In genomic region chr1:151968791-151969399, GRCh38 we compare ENCODE assay signal across 22 cellular contexts. TPM values are rescaled to one million over a fixed set of nuclear protein-coding genes. Genes with fewer than 3 reads are reported as not detected.
DNase-seq lines count a peak whose midpoint lies in the region; ATAC-seq, FAIRE-seq and TF ChIP-seq lines count a peak whose summit lies in the region.
"Had no signal": no experiment of that assay in that cellular context is flagged by ENCODE, and none has a peak within 500 bp of the region (broad histone marks: within the 10 kb centered on the region; RNA-seq: fewer than 3 reads in every experiment).

No MANE protein-coding gene starts in this region.

- 0 out of 2 replicates have a peak overlapping the region, but pooled peaks have one; percentile 14 for H2BK15ac ChIP-seq in H1 (ENCODE audit: low read length)

- H2AK5ac ChIP-seq in H1 (ENCODE audit: low read depth, low read length) = no peak overlapping the region; the same call in 1 of the 2 replicates

- no peak for TF ChIP-seq EP300 in H1 (IDR thresholded peaks at IDR 0.05; ENCODE audit: borderline replicate concordance in 1 of 2, low read depth in 2 of 2, low read length in 2 of 2)

- H2AFZ ChIP-seq in H1 (ENCODE audit: low read length) = no peak overlapping the region

- no peak overlapping the region for H4K5ac ChIP-seq in H1 (ENCODE audit: insufficient read length, low read depth, low read length)

- TF ChIP-seq CTCF in MCF 10A (IDR thresholded peaks at IDR 0.05; ENCODE audit: unreplicated experiment) (peak; percentile 18), breast epithelium (IDR thresholded peaks at IDR 0.05) (no peak), Panc1 (IDR thresholded peaks at IDR 0.05) (peak; percentile 52), H1 (IDR thresholded peaks at IDR 0.05; ENCODE audit: control extremely low read depth in 1 of 3, insufficient read depth in 1 of 3, low read depth in 1 of 3, low read length in 3 of 3) (peak in 1 of 3 experiments; percentile 5; a peak in 1 of 4 replicates)

- H3K4me1 Mint-ChIP-seq in MCF 10A (ENCODE audit: insufficient read depth, unreplicated experiment) = peaks cover 37% of the 10 kb centered on the region

- in situ Hi-C loops in Panc1 (cut with HindIII; ENCODE audit: low pct_unique_long_range_greater_than_20kb, low sequenced_read_pairs) = no loop called here

- H3K36me3 Mint-ChIP-seq in MCF 10A (ENCODE audit: insufficient read depth, unreplicated experiment) = no peaks in the 10 kb centered on the region
- H3K36me3 Mint-ChIP-seq: activated CD8-positive, alpha-beta memory T cell treated with anti-CD3 and anti-CD28 coated beads, Interleukin-2, amount 10 ng/mL, durations not matched to agents 7 days and 5 days; activated naive CD8-positive, alpha-beta T cell treated with anti-CD3 and anti-CD28 coated beads, Interleukin-2, amount 10 ng/mL, durations not matched to agents 7 days and 5 days had no signal

- peak in 1 of 2 experiments; percentile 24; a peak in 2 of 4 replicates for TF ChIP-seq RAD21 in H1 (IDR thresholded peaks at IDR 0.05 in 1 of 2, conservative IDR thresholded peaks at IDR 0.05 in 1 of 2; ENCODE audit: low read depth in 2 of 2, low read length in 2 of 2)

- no peaks in the 10 kb centered on the region for H3K79me1 ChIP-seq in H1 (ENCODE audit: low read depth, low read length)

- H3K56ac ChIP-seq in H1 (replicated peaks; ENCODE audit: insufficient read length, low read depth, low read length) = no peak overlapping the region

- no peak overlapping the region; the same call in 1 of the 2 replicates for H2BK5ac ChIP-seq in H1 (ENCODE audit: low read depth, low read length)

- H3K18ac ChIP-seq in H1 (ENCODE audit: extremely low read depth, low read length) = peak overlapping the region; percentile 27; the same call in 1 of the 2 replicates

- H4K20me1 ChIP-seq in H1 (replicated peaks in 1 of 2; ENCODE audit: control insufficient read depth in 1 of 2, insufficient read depth in 2 of 2, low read length in 2 of 2) = no peaks in the 10 kb centered on the region

- H3K27me3 ChIP-seq in breast epithelium (no peaks in the 10 kb centered on the region), Panc1 (ENCODE audit: control insufficient read depth, insufficient read depth, low read length) (no peaks in the 10 kb centered on the region), H1 (replicated peaks in 1 of 4; ENCODE audit: control insufficient read depth in 3 of 4, extremely low read depth in 1 of 4, insufficient read depth in 3 of 4, low read length in 3 of 4) (no peaks in the 10 kb centered on the region)
- H3K27me3 ChIP-seq: upper lobe of right lung had no signal

- no peak overlapping the region for H3K4me3 Mint-ChIP-seq in MCF 10A (ENCODE audit: unreplicated experiment)
- H3K4me3 Mint-ChIP-seq: activated CD8-positive, alpha-beta memory T cell treated with anti-CD3 and anti-CD28 coated beads, Interleukin-2, amount 10 ng/mL, durations not matched to agents 7 days and 5 days had no signal

- H3K79me2 ChIP-seq in H1 (ENCODE audit: control insufficient read depth in 1 of 2, insufficient read depth in 2 of 2, low read length in 2 of 2) = no peaks in the 10 kb centered on the region

- H4K91ac ChIP-seq in H1 (replicated peaks; ENCODE audit: insufficient read length, low read length) = no peak overlapping the region

- intact Hi-C loops in MCF 10A (cut with micrococcal nuclease) = loop anchor here (1.0 to 2.0 kb wide), 8 partner anchors 22 to 173 kb away; partner anchors contain the start of gene THEM4
- intact Hi-C loops in breast epithelium (cut with DNase I; ENCODE audit: low total_unique reads) = no loop called here
- intact Hi-C loops in Panc1 (cut with micrococcal nuclease; ENCODE audit: unreplicated experiment) = loop anchor here (1.0 to 5.0 kb wide), 3 partner anchors 27 to 37 kb away; no protein-coding TSS in a partner anchor

- no peak overlapping the region for H2BK120ac ChIP-seq in H1 (replicated peaks; ENCODE audit: low read depth, low read length)

- no peaks in the 10 kb centered on the region for H3K4me1 ChIP-seq in breast epithelium
- peaks cover 70% of the 10 kb centered on the region for H3K4me1 ChIP-seq in Panc1 (ENCODE audit: control insufficient read depth, insufficient read depth, low read length)
- peaks cover 0 to 11% (median 3%) of the 10 kb centered on the region in 4 experiments; a peak in 5 of 7 replicates for H3K4me1 ChIP-seq in H1 (replicated peaks in 1 of 4; ENCODE audit: control insufficient read depth in 3 of 4, insufficient read depth in 4 of 4, low read length in 3 of 4)

- H3K27ac Mint-ChIP-seq in MCF 10A (ENCODE audit: low read depth, unreplicated experiment) = no peak overlapping the region
- H3K27ac Mint-ChIP-seq: activated naive CD8-positive, alpha-beta T cell treated with anti-CD3 and anti-CD28 coated beads, Interleukin-2, amount 10 ng/mL, durations not matched to agents 7 days and 5 days; activated T-helper 2 cell treated with anti-CD3 and anti-CD28 coated beads, Interferon-gamma antibody, Interleukin-2, Interleukin-4, amounts not matched to agents 10 μg/mL and 5 μg/mL and 100 μg/mL, durations not matched to agents 14 hours and 24 hours and 36 hours had no signal

- no peak for FAIRE-seq in H1 (lab: Jason Lieb, UNC)
- FAIRE-seq: GM12892, islet of Langerhans had no signal

- H3K9me3 Mint-ChIP-seq in MCF 10A (ENCODE audit: unreplicated experiment) = no peaks in the 10 kb centered on the region
- H3K9me3 Mint-ChIP-seq: activated naive CD8-positive, alpha-beta T cell treated with anti-CD3 and anti-CD28 coated beads, Interleukin-2, amount 10 ng/mL, durations not matched to agents 7 days and 5 days; activated T-helper 2 cell treated with anti-CD3 and anti-CD28 coated beads, Interferon-gamma antibody, Interleukin-2, Interleukin-4, amounts not matched to agents 10 μg/mL and 5 μg/mL and 100 μg/mL, durations not matched to agents 14 hours and 24 hours and 36 hours had no signal

- H3K4ac ChIP-seq in H1 (replicated peaks; ENCODE audit: insufficient read length, low read depth, low read length) = no peak overlapping the region

- no peak overlapping the region for H3K4me3 ChIP-seq in breast epithelium
- H3K4me3 ChIP-seq in Panc1 (ENCODE audit: low read depth in 2 of 2, low read length in 2 of 2) = peak overlapping the region in 1 of 2 experiments; percentile 9; a peak in 1 of 4 replicates
- no peak overlapping the region for H3K4me3 ChIP-seq in H1 (ENCODE audit: extremely low read depth in 1 of 4, insufficient read depth in 2 of 4, low read depth in 3 of 4, low read length in 4 of 4)
- H3K4me3 ChIP-seq: lung, upper lobe of right lung had no signal

- H3K36me3 ChIP-seq in breast epithelium = no peaks in the 10 kb centered on the region
- H3K36me3 ChIP-seq in Panc1 (ENCODE audit: control insufficient read depth, insufficient read depth, low read length) = no peaks in the 10 kb centered on the region
- H3K36me3 ChIP-seq in H1 (ENCODE audit: control insufficient read depth in 2 of 4, insufficient read depth in 4 of 4, low read length in 3 of 4) = no peaks in the 10 kb centered on the region
- H3K36me3 ChIP-seq: upper lobe of right lung had no signal

- H3K9me3 ChIP-seq in breast epithelium = no peaks in the 10 kb centered on the region
- no peaks in the 10 kb centered on the region for H3K9me3 ChIP-seq in Panc1 (ENCODE audit: control insufficient read depth, insufficient read depth, low read depth, low read length)
- no peaks in the 10 kb centered on the region for H3K9me3 ChIP-seq in H1 (ENCODE audit: insufficient read depth in 2 of 2, low read depth in 1 of 2, low read length in 1 of 2)
- H3K9me3 ChIP-seq: upper lobe of right lung had no signal

- ATAC-seq in Panc1 = peak; percentile 71

- H3K23ac ChIP-seq in H1 (ENCODE audit: insufficient read length) = no peak overlapping the region

- H3K4me2 ChIP-seq in H1 (ENCODE audit: insufficient read depth in 1 of 2, low read depth in 2 of 2, low read length in 2 of 2) = no peak overlapping the region

- H3K9ac ChIP-seq in H1 (replicated peaks in 1 of 4; ENCODE audit: extremely low read depth in 1 of 4, low read depth in 3 of 4, low read length in 3 of 4) = no peak overlapping the region

- DNase-seq in MCF 10A (ENCODE audit: unreplicated experiment) (peak; percentile 56), breast epithelium (ENCODE audit: low spot score in 2 of 2) (no peak), Panc1 (ENCODE audit: low read depth, low spot score) (no peak), H1 (ENCODE audit: low read depth in 1 of 2, low spot score in 2 of 2) (no peak), cerebellar nuclear complex (lab: John Stamatoyannopoulos, UW) (no peak), hippocampal formation (lab: John Stamatoyannopoulos, UW) (no peak), Ammon's horn (ENCODE audit: low spot score) (no peak)
- DNase-seq in activated naive CD4-positive, alpha-beta T cell treated with Interleukin-2 at 50 U/mL for 16 hours = no peak
- DNase-seq: 8988T; activated CD4-positive, alpha-beta T cell treated with anti-CD3 and anti-CD28 coated beads for 4 hours; dermis blood vessel endothelial cell; GOT3; Kasumi-1; NCI-H2107; retina; upper lobe of right lung had no signal

- POLR2A ChIA-PET in MCF 10A (lab: Yijun Ruan, JAX) = interaction anchor here (1.0 to 20.9 kb wide), 15 partner anchors 14 to 80 kb away, joined by 3 to 1089 read pairs (median 6); partner anchors contain the start of genes S100A10, S100A11 and THEM4
- POLR2A ChIA-PET in Panc1 (lab: Charles Lee) = interaction anchor here (0.9 to 1.3 kb wide), 4 partner anchors 12 to 33 kb away, joined by 3 to 6 read pairs (median 5); no protein-coding TSS in a partner anchor
- POLR2A ChIA-PET in H1 (lab: Charles Lee; ENCODE audit: partially characterized antibody) = interaction anchor here (0.9 to 1.6 kb wide), 4 partner anchors 24 to 35 kb away, joined by 3 to 7 read pairs (median 4); partner anchors contain the start of gene S100A10

- no peak overlapping the region for H3K14ac ChIP-seq in H1 (ENCODE audit: insufficient read length)

- no peaks in the 10 kb centered on the region for H3K27me3 Mint-ChIP-seq in MCF 10A (ENCODE audit: insufficient read depth, unreplicated experiment)

- H2BK20ac ChIP-seq in H1 (ENCODE audit: low read length) = no peak overlapping the region

- H2BK12ac ChIP-seq in H1 (ENCODE audit: low read depth, low read length) = 0 out of 2 replicates have a peak overlapping the region, but pooled peaks have one; percentile 69

- H4K8ac ChIP-seq in H1 (ENCODE audit: extremely low read depth, insufficient read depth, low read length) = no peak overlapping the region

- H3K27ac ChIP-seq in breast epithelium (no peak overlapping the region), Panc1 (ENCODE audit: low read length) (peak overlapping the region; percentile 93), H1 (ENCODE audit: low read depth, low read length) (no peak overlapping the region)
- H3K27ac ChIP-seq: upper lobe of right lung had no signal

- WGBS in H1 (ENCODE audit: extremely low coverage in 1 of 2, insufficient coverage in 1 of 2, insufficient read length in 1 of 2, insufficient replicate concordance in 2 of 2, low coverage in 1 of 2, low lambda C conversion rate in 2 of 2, missing lambda C conversion rate in 1 of 2), 2 experiments = 86% methylated on average over 3 of the region's 3 CpGs; no CpG with 5 or more reads in 1 of the 2 experiments

- H3K23me2 ChIP-seq in H1 (ENCODE audit: low read depth, low read length) = no peaks in the 10 kb centered on the region; the same call in 1 of the 2 replicates

- BruUV-seq in MCF 10A (replicated peaks; lab: Mats Ljungman, UMichigan) (no TSS peak), Panc1 (replicated peaks; lab: Mats Ljungman, UMichigan) (no TSS peak)

- CTCF ChIA-PET in MCF 10A (lab: Yijun Ruan, JAX) (interaction anchor here (0.6 to 12.6 kb wide), 23 partner anchors 10 to 548 kb away, joined by 3 to 543 read pairs (median 6); partner anchors contain the start of genes S100A10, S100A11 and THEM4), Panc1 (lab: Charles Lee) (interaction anchor here (1.3 to 2.4 kb wide), 3 partner anchors 26 to 32 kb away, joined by 4 to 27 read pairs (median 4); no protein-coding TSS in a partner anchor), H1 (lab: Charles Lee; ENCODE audit: partially characterized antibody) (interaction anchor here (1.0 to 15.6 kb wide), 17 partner anchors 16 to 123 kb away, joined by 3 to 553 read pairs (median 11); partner anchors contain the start of genes S100A10 and S100A11)

- TF ChIP-seq POLR2A in breast epithelium (IDR thresholded peaks at IDR 0.05) (no peak), H1 (IDR thresholded peaks at IDR 0.05; ENCODE audit: control extremely low read depth in 1 of 2, low read depth in 2 of 2, low read length in 2 of 2) (no peak)

RNA-seq across cellular contexts. Expression of gene S100A10, which starts 24.8 kb away (rescaled TPM):
- 1,693 and 1,694 TPM in 2 replicates for total RNA-seq in MCF 10A (2022)
- total RNA-seq in breast epithelium = 100 to 1,000 TPM in 1 of 3 donors, 10 to 100 TPM in 2; 70.4 to 156 (median 84.9) TPM
- 1,621 TPM for total RNA-seq in Panc1 (2021; ENCODE audit: unreplicated experiment)
- 1,294 TPM for polyA plus RNA-seq in Panc1 (2012; ENCODE audit: insufficient read length)
- 231 and 233 TPM in 2 replicates for total RNA-seq in H1 (2021; fragmentation: NEBNext Ultra II Directional; extraction: Animal tissue kit (Norgen Biotek cat#: 25700))
- 13.7 and 23.9 TPM in 2 replicates for polyA plus RNA-seq in H1 (2011; rRNA removed)
- 21.2 TPM for polyA plus RNA-seq in H1 (2011; cell fraction: cytosol; rRNA removed)
- polyA plus RNA-seq in H1 (2011; cell fraction: nucleus; rRNA removed) = 9.6 TPM
- 142 to 324 TPM (median 157 TPM) in 4 replicates for polyA plus RNA-seq in H1 (2012, experiment 1 of 2)
- 244 TPM for polyA plus RNA-seq in H1 (2012, experiment 2 of 2)
- 363 TPM for polyA plus RNA-seq in H1 (2013, experiment 1 of 2)
- 400 TPM for polyA plus RNA-seq in H1 (2013, experiment 2 of 2)
- polyA minus RNA-seq in H1 (2011; rRNA and poly(A)+ RNA removed) = 13.7 and 20.1 TPM in 2 replicates
- polyA minus RNA-seq in H1 (2011; cell fraction: cytosol; rRNA and poly(A)+ RNA removed) = 51.0 TPM
- polyA minus RNA-seq in H1 (2011; cell fraction: nucleus; rRNA and poly(A)+ RNA removed) = 12.2 TPM

RNA-seq across cellular contexts. Expression of gene THEM4, which starts 59.6 kb away (rescaled TPM):
- total RNA-seq in MCF 10A (2022) (27.5 and 29.1 TPM in 2 replicates), breast epithelium (10 to 100 TPM; 21.6 to 23.7 (median 22.2) TPM), Panc1 (2021; ENCODE audit: unreplicated experiment) (21.8 TPM)
- 12.4 TPM for polyA plus RNA-seq in Panc1 (2012; ENCODE audit: insufficient read length)
- total RNA-seq in H1 (2021; fragmentation: NEBNext Ultra II Directional; extraction: Animal tissue kit (Norgen Biotek cat#: 25700)) = 8.6 and 11.2 TPM in 2 replicates
- polyA plus RNA-seq in H1 (2011; rRNA removed) = 5.6 and 9.9 TPM in 2 replicates
- 10.7 TPM for polyA plus RNA-seq in H1 (2011; cell fraction: cytosol; rRNA removed)
- 7.8 TPM for polyA plus RNA-seq in H1 (2011; cell fraction: nucleus; rRNA removed)
- polyA plus RNA-seq in H1 (2012, experiment 1 of 2) = 8.3 to 11.7 TPM (median 10.2 TPM) in 4 replicates
- polyA plus RNA-seq in H1 (2012, experiment 2 of 2) = 3.9 TPM
- 18.4 TPM for polyA plus RNA-seq in H1 (2013, experiment 1 of 2)
- 17.3 TPM for polyA plus RNA-seq in H1 (2013, experiment 2 of 2)
- 6.0 and 7.4 TPM in 2 replicates for polyA minus RNA-seq in H1 (2011; rRNA and poly(A)+ RNA removed)
- 3.4 TPM for polyA minus RNA-seq in H1 (2011; cell fraction: cytosol; rRNA and poly(A)+ RNA removed)
- polyA minus RNA-seq in H1 (2011; cell fraction: nucleus; rRNA and poly(A)+ RNA removed) = 18.2 TPM

Comparison
In these comparisons a context has a peak if more than half of its experiments do, and no peak if none do; other contexts are left out.
1. CTCF ChIP-seq: peak in MCF 10A (single experiment) and Panc1 (single experiment); none in breast epithelium (0 of 3).